ENCODE assay signal across 10 cellular contexts in genomic region chr20:14775778-14776177, GRCh38.
A peak's percentile ranks its signal among the peaks of the same experiment; 100 is the strongest.
DNase-seq lines count a peak whose midpoint lies in the region; ATAC-seq and TF ChIP-seq lines count a peak whose summit lies in the region.
"Had no signal": no experiment of that assay in that cellular context is flagged by ENCODE, and none has a peak within 500 bp of the region (broad histone marks: within the 10 kb centered on the region; RNA-seq: fewer than 3 reads in every experiment).

No MANE protein-coding gene starts in this region.

- no peak for TF ChIP-seq CTCF in 22Rv1 (IDR thresholded peaks at IDR 0.05)
- TF ChIP-seq CTCF in right lobe of liver (IDR thresholded peaks at IDR 0.05): no peak

- peak overlapping the region; percentile 10; the same call in 1 of the 2 replicates for H3K27ac ChIP-seq in 22Rv1
- H3K27ac ChIP-seq in right lobe of liver: no peak overlapping the region

- WGBS in right lobe of liver (ENCODE audit: insufficient coverage, low coverage, low lambda C conversion rate, missing lambda C conversion rate): 43% methylated on average over 2 of the region's 2 CpGs

- DNase-seq in HS-5 (ENCODE audit: low read depth) (peak; percentile 71), astrocyte of the hippocampus (ENCODE audit: low read depth, low spot score) (peak; percentile 73), right lobe of liver (peak in 2 of 3 donors; percentile 57 to 58), NCI-H2107 (lab: John Stamatoyannopoulos, UW) (no peak), NCI-H1436 (lab: John Stamatoyannopoulos, UW) (no peak), glomerular visceral epithelial cell (ENCODE audit: extremely low spot score) (no peak), RPMI8226 (no peak)
- DNase-seq: NCI-H1694 had no signal

- intact Hi-C loops in right lobe of liver (cut with DNase I): no loop called here

- peak in 3 of 4 donors; percentile 32 to 95 (median 86) for ATAC-seq in right lobe of liver
- ATAC-seq: GM12878 had no signal

- no peaks in the 10 kb centered on the region for H3K27me3 ChIP-seq in right lobe of liver

- no peaks in the 10 kb centered on the region for H3K36me3 ChIP-seq in right lobe of liver

- H3K4me3 ChIP-seq in right lobe of liver: no peak overlapping the region
- H3K4me3 ChIP-seq: GM12878 had no signal

- H3K9me3 ChIP-seq in right lobe of liver: no peaks in the 10 kb centered on the region

- TF ChIP-seq POLR2A in right lobe of liver (IDR thresholded peaks at IDR 0.05): no peak

- no peaks in the 10 kb centered on the region for H3K4me1 ChIP-seq in right lobe of liver

Comparison
In these comparisons a context has a peak if more than half of its experiments do, and no peak if none do; other contexts are left out.
1. DNase-seq: peak in HS-5 (single experiment), astrocyte of the hippocampus (single experiment) and right lobe of liver (2 of 3); none in NCI-H2107 (single experiment), NCI-H1436 (single experiment), glomerular visceral epithelial cell (single experiment) and RPMI8226 (single experiment).